ENCODE assay signal across 24 cellular contexts in genomic region chr7:78212476-78213060, GRCh38.
"Had no signal": no experiment of that assay in that cellular context is flagged by ENCODE, and none has a peak within 500 bp of the region (broad histone marks: within the 10 kb centered on the region; RNA-seq: fewer than 3 reads in every experiment).

No MANE protein-coding gene starts in this region.

- H3K36me3 ChIP-seq: left ventricle myocardium inferior, right atrium auricular region, right lobe of liver, stomach, thyroid gland, transverse colon, upper lobe of left lung, vagina had no signal

- DNase-seq: islet precursor cell; left ventricle myocardium inferior; mesendoderm; naive thymus-derived CD8-positive, alpha-beta T cell; occipital lobe; psoas muscle; right lobe of liver; stimulated activated CD4-positive, alpha-beta T cell treated with anti-CD3 and anti-CD28 coated beads, Interleukin-12 subunit alpha, Interleukin-12 subunit beta, amount 100 ng/mL, for 4 hours; stimulated activated CD4-positive, alpha-beta T cell treated with anti-CD3 and anti-CD28 coated beads, Interleukin-15, amount 100 ng/mL, for 24 hours; stimulated activated CD4-positive, alpha-beta T cell treated with anti-CD3 and anti-CD28 coated beads, Interleukin-2, amount 100 ng/mL, for 24 hours; stimulated activated CD4-positive, alpha-beta T cell treated with anti-CD3 and anti-CD28 coated beads, Interleukin-4, amount 100 ng/mL, for 1 hour; stimulated activated naive B cell treated with anti-CD40 and anti-IgM and Interleukin-4, amounts not matched to agents 10 μg/mL and 1 μg/mL and 100 μg/mL, for 72 hours; stimulated activated naive CD8-positive, alpha-beta T cell treated with anti-CD3 and anti-CD28 coated beads, Interleukin-15, Interleukin-2, amounts not matched to agents 100 U/mL and 50 U/mL, for 24 hours; stomach; testis; thyroid gland; transverse colon; upper lobe of left lung had no signal

- H3K27ac ChIP-seq: hepatocyte, left ventricle myocardium inferior, parathyroid adenoma, psoas muscle, right atrium auricular region, right lobe of liver, skin epidermis, stomach, testis, thyroid gland, transverse colon, upper lobe of left lung, vagina had no signal

- H3K9me3 ChIP-seq: left ventricle myocardium inferior, psoas muscle, right atrium auricular region, right lobe of liver, stomach, testis, thyroid gland, transverse colon, upper lobe of left lung, vagina had no signal

- H3K4me3 ChIP-seq: hepatocyte, left ventricle myocardium inferior, lung, psoas muscle, right atrium auricular region, right lobe of liver, skin epidermis, stomach, testis, thyroid gland, transverse colon, upper lobe of left lung, vagina had no signal

- ATAC-seq: naive thymus-derived CD8-positive, alpha-beta T cell; psoas muscle; right lobe of liver; stimulated activated naive B cell treated with anti-CD40 and anti-IgM and Interleukin-4, amounts not matched to agents 10 μg/mL and 1 μg/mL and 100 μg/mL, for 72 hours; stimulated activated naive CD8-positive, alpha-beta T cell treated with anti-CD3 and anti-CD28 coated beads, Interleukin-15, Interleukin-2, amounts not matched to agents 100 U/mL and 50 U/mL, for 24 hours had no signal

- H3K27me3 ChIP-seq: hepatocyte, right atrium auricular region, right lobe of liver, stomach, testis, thyroid gland, transverse colon, upper lobe of left lung, vagina had no signal

- H2AFZ ChIP-seq: hepatocyte, parathyroid adenoma had no signal

- H3K9ac ChIP-seq: parathyroid adenoma had no signal

- H3K4me1 ChIP-seq: left ventricle myocardium inferior, parathyroid adenoma, psoas muscle, right atrium auricular region, right lobe of liver, stomach, testis, thyroid gland, transverse colon, upper lobe of left lung, vagina had no signal

- H3K4me2 ChIP-seq: hepatocyte had no signal
